32 cellular contexts compared by ENCODE assay signal in genomic region chr4:53162926-53163325, GRCh38.
"Had no signal": no experiment of that assay in that cellular context is flagged by ENCODE, and none has a peak within 500 bp of the region (broad histone marks: within the 10 kb centered on the region; RNA-seq: fewer than 3 reads in every experiment).

No MANE protein-coding gene starts in this region.

- H3K27ac ChIP-seq: adrenal gland, ascending aorta, body of pancreas, brain microvascular endothelial cell, breast epithelium, cardiac muscle cell had no signal

- H3K27me3 ChIP-seq: adrenal gland, ascending aorta, body of pancreas, brain microvascular endothelial cell, breast epithelium, cardiac muscle cell had no signal

- H3K9me3 ChIP-seq: adrenal gland, ascending aorta, body of pancreas, breast epithelium had no signal

- DNase-seq: activated effector memory CD4-positive, alpha-beta T cell treated with anti-CD3 and anti-CD28 coated beads, Interleukin-2, amount 50 U/mL, for 16 hours; activated effector memory CD4-positive, alpha-beta T cell treated with Interleukin-2 at 50 U/mL for 16 hours; activated gamma-delta T cell; activated gamma-delta T cell treated with Interleukin-2 at 50 U/mL for 16 hours; activated naive CD4-positive, alpha-beta T cell; activated naive CD4-positive, alpha-beta T cell treated with anti-CD3 and anti-CD28 coated beads for 36 hours; activated naive CD4-positive, alpha-beta T cell treated with anti-CD3 and anti-CD28 coated beads, Interleukin-2, amount 10 ng/mL, durations not matched to agents 7 days and 5 days; activated naive CD4-positive, alpha-beta T cell treated with anti-CD3 and anti-CD28 coated beads, Interleukin-2, amount 50 U/mL, for 16 hours; activated naive CD4-positive, alpha-beta T cell treated with Interleukin-2 at 50 U/mL for 16 hours; activated naive CD8-positive, alpha-beta T cell treated with anti-CD3 and anti-CD28 coated beads for 36 hours; activated naive CD8-positive, alpha-beta T cell treated with anti-CD3 and anti-CD28 coated beads, Interleukin-2, amount 10 ng/mL, durations not matched to agents 7 days and 5 days; activated naive CD8-positive, alpha-beta T cell treated with anti-CD3 and anti-CD28 coated beads, Interleukin-2, amount 50 U/mL, for 24 hours; activated T-cell treated with anti-CD3 and anti-CD28 coated beads, Interleukin-2, amount 50 U/mL, for 1 hour; activated T-cell treated with anti-CD3 and anti-CD28 coated beads, Interleukin-2, amount 50 U/mL, for 24 hours; activated T-cell treated with anti-CD3 and anti-CD28 coated beads, Interleukin-2, amount 50 U/mL, for 4 hours; activated T-cell treated with anti-CD3 and anti-CD28 coated beads, Interleukin-2, amount 50 U/mL, for 48 hours; activated T-cell treated with anti-CD3 and anti-CD28 coated beads, Interleukin-2, amount 50 U/mL, for 72 hours; adrenal gland; amniotic stem cell; amygdala; anterior cingulate cortex; aorta; body of pancreas; brain microvascular endothelial cell; caudate nucleus; central memory CD4-positive, alpha-beta T cell; cerebellar nuclear complex had no signal

- H3K4me3 ChIP-seq: adrenal gland, ascending aorta, body of pancreas, breast epithelium, cardiac muscle cell had no signal

- H3K4me1 ChIP-seq: breast epithelium had no signal

- H3K36me3 ChIP-seq: adrenal gland, ascending aorta, brain microvascular endothelial cell, breast epithelium, cardiac muscle cell had no signal

- ATAC-seq: activated naive CD4-positive, alpha-beta T cell treated with anti-CD3 and anti-CD28 coated beads, Interleukin-2, amount 50 U/mL, for 72 hours; activated naive CD8-positive, alpha-beta T cell treated with anti-CD3 and anti-CD28 coated beads, Interleukin-2, amount 50 U/mL, for 24 hours; activated T-cell treated with anti-CD3 and anti-CD28 coated beads, Interleukin-2, amount 50 U/mL, for 4 hours; activated T-cell treated with anti-CD3 and anti-CD28 coated beads, Interleukin-2, amount 50 U/mL, for 72 hours; activated T-helper 17 cell treated with anti-CD3 and anti-CD28 coated beads, Interleukin-2, amount 50 U/mL, for 72 hours; body of pancreas had no signal
